In the genomic region with DNA sequence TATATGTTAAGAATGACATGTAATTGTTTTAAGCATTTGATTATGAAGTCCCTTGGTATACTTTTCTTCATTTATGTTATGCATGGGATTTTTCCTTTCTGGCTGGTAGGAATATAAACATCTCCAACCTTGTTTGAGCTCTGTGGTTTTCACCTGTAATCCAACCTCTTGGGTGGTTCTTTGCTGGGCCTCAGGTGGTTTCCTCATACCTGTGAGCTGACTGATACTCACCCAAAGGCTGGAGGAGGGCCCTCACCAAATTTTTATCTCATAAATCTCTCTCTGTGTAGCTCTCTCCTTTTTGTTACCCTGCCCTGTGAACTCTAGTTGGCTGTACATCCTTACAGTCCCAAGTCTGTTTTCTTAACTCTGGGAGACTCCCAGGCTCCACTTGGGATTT, we compare ENCODE assay signal across 26 cellular contexts. TPM values are rescaled to one million over a fixed set of nuclear protein-coding genes. Genes with fewer than 3 reads are reported as not detected.
"Had no signal": no experiment of that assay in that cellular context is flagged by ENCODE, and none has a peak within 500 bp of the region (broad histone marks: within the 10 kb centered on the region; RNA-seq: fewer than 3 reads in every experiment).

No MANE protein-coding gene starts in this region.

- DNase-seq: Kasumi-1, MG63, NCI-H1092, NCI-H1105 treated with DMSO at 0.1 percent for 48 hours, NCI-H1417 treated with DMSO at 0.1 percent for 48 hours, NCI-H146, NCI-H1694 treated with DMSO at 0.1 percent for 48 hours, NCI-H1930, NCI-H2081, NCI-H2107, NCI-H2227 treated with DMSO at 0.1 percent for 48 hours, NCI-H446, NCI-H510A, NCI-H524 treated with DMSO at 0.1 percent for 48 hours, NCI-H69, NCI-H774, SHP77 treated with DMSO at 0.1 percent for 48 hours, SJCRH30 had no signal

- H3K4me1 ChIP-seq: SJCRH30 had no signal

- H3K36me3 ChIP-seq: MG63, SJCRH30 had no signal

- H3K9me3 ChIP-seq: MG63 had no signal

- H3K4me3 ChIP-seq: K562, MG63, SJCRH30 had no signal

- H3K27ac ChIP-seq: KMS-11, RWPE1, SJCRH30 had no signal

- ATAC-seq: HepG2, K562, Panc1, Right ventricle myocardium inferior, SK-N-SH treated with all-trans-retinoic acid at 6 μM for 48 hours had no signal

- H3K9ac ChIP-seq: KMS-11 had no signal

- FAIRE-seq: HepG2, K562 had no signal

- H3K27me3 ChIP-seq: MG63, SJCRH30 had no signal

RNA-seq across cellular contexts. Expression of gene C6, which starts 39.8 kb away (rescaled TPM):
- total RNA-seq: HT-29, SJCRH30 had no signal
